In the genomic region with DNA sequence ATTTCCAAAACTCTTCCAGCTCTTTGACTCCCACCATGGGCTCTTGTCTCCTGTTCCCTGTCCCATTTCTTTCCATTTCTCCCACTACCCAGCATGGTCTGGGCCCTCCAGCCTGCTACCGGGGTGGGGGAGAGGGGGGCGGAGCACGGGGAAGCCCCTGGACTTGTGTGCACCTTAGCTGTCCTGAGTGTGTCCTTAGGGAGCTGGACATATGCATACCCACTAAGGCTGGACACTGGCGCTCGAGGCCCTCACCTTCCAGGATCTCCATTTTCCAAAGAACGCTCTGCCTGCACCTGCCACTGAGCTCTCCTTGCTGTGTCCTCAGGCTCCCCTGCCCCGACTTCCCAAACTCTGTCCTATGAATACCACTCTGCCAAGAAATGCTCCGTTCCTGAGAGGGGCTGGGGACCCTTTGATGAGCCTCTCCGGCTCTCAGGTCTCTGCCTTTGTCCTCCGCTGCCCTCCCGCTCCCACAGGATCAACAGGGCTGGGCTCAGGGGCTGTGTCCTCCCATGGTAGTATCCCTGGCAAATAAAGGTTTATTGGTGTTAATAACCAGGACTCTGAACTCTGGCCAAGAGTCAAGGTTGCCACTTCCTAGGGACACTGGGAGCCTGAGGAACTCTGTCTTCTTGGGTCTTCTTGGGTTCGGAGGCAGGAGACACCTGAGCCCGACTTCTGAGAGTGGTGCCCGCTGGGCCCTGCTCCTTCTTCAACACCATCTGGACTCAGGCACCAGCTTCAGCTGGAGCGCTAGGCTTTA, we compare ENCODE assay signal across 1 cellular context.
TF ChIP-seq lines count a peak whose summit lies in the region.

No MANE protein-coding gene starts in this region.

TF ChIP-seq in HepG2, 621 proteins besides CTCF, POLR2A, EP300 and RAD21 (continued from another document):
- TF ChIP-seq, protein P1, sequence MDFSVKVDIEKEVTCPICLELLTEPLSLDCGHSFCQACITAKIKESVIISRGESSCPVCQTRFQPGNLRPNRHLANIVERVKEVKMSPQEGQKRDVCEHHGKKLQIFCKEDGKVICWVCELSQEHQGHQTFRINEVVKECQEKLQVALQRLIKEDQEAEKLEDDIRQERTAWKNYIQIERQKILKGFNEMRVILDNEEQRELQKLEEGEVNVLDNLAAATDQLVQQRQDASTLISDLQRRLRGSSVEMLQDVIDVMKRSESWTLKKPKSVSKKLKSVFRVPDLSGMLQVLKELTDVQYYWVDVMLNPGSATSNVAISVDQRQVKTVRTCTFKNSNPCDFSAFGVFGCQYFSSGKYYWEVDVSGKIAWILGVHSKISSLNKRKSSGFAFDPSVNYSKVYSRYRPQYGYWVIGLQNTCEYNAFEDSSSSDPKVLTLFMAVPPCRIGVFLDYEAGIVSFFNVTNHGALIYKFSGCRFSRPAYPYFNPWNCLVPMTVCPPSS (IDR thresholded peaks at IDR 0.05) = no peak
- TF ChIP-seq GTF2F1 (IDR thresholded peaks at IDR 0.05; ENCODE audit: low read length) (no peak), KAT8 (CRISPR knock-in tag; IDR thresholded peaks at IDR 0.05) (no peak), THAP11 (CRISPR knock-in tag; IDR thresholded peaks at IDR 0.05) (no peak), CAMTA2 (CRISPR knock-in tag; IDR thresholded peaks at IDR 0.05; ENCODE audit: borderline replicate concordance) (no peak), ZNF605 (CRISPR knock-in tag; IDR thresholded peaks at IDR 0.05) (0 out of 2 replicates have a peak, but pooled peaks have one; percentile 7), ZNF274 (CRISPR knock-in tag; IDR thresholded peaks at IDR 0.05) (0 out of 2 replicates have a peak, but pooled peaks have one; percentile 0), JUND (CRISPR knock-in tag; IDR thresholded peaks at IDR 0.05) (no peak), MTF2 (CRISPR knock-in tag; IDR thresholded peaks at IDR 0.05; ENCODE audit: borderline replicate concordance) (no peak), FLYWCH1 (CRISPR knock-in tag; IDR thresholded peaks at IDR 0.05) (no peak), HNF4A (CRISPR knock-in tag; IDR thresholded peaks at IDR 0.05) (peak; percentile 30), SIX1 (CRISPR knock-in tag; IDR thresholded peaks at IDR 0.05; ENCODE audit: borderline replicate concordance) (no peak), ZNF780A (CRISPR knock-in tag; IDR thresholded peaks at IDR 0.05) (no peak), KDM5A (IDR thresholded peaks at IDR 0.05; ENCODE audit: borderline replicate concordance, low read length) (no peak)
- TF ChIP-seq, protein P2, sequence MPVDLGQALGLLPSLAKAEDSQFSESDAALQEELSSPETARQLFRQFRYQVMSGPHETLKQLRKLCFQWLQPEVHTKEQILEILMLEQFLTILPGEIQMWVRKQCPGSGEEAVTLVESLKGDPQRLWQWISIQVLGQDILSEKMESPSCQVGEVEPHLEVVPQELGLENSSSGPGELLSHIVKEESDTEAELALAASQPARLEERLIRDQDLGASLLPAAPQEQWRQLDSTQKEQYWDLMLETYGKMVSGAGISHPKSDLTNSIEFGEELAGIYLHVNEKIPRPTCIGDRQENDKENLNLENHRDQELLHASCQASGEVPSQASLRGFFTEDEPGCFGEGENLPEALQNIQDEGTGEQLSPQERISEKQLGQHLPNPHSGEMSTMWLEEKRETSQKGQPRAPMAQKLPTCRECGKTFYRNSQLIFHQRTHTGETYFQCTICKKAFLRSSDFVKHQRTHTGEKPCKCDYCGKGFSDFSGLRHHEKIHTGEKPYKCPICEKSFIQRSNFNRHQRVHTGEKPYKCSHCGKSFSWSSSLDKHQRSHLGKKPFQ (CRISPR knock-in tag; IDR thresholded peaks at IDR 0.05; ENCODE audit: insufficient replicate concordance) = no peak
